9 cellular contexts compared by ENCODE assay signal in genomic region chr12:57340104-57340503, GRCh38.
DNase-seq lines count a peak whose midpoint lies in the region; ATAC-seq and TF ChIP-seq lines count a peak whose summit lies in the region.
"Had no signal": no experiment of that assay in that cellular context is flagged by ENCODE, and none has a peak within 500 bp of the region (broad histone marks: within the 10 kb centered on the region; RNA-seq: fewer than 3 reads in every experiment).

No MANE protein-coding gene starts in this region.

- H3K27ac ChIP-seq in lower lobe of right lung (no peak overlapping the region), transverse colon (peak overlapping the region in 1 of 4 donors; percentile 43)
- H3K27ac ChIP-seq: esophagus squamous epithelium had no signal

- TF ChIP-seq POLR2A in transverse colon (IDR thresholded peaks at IDR 0.05), result no peak

- H3K27me3 ChIP-seq in lower lobe of right lung (ENCODE audit: low read depth) (no peaks in the 10 kb centered on the region), transverse colon (no peaks in the 10 kb centered on the region)
- H3K27me3 ChIP-seq: esophagus squamous epithelium had no signal

- H3K9me3 ChIP-seq in lower lobe of right lung (no peaks in the 10 kb centered on the region), transverse colon (no peaks in the 10 kb centered on the region)
- H3K9me3 ChIP-seq: esophagus squamous epithelium had no signal

- no peak for TF ChIP-seq EP300 in transverse colon (IDR thresholded peaks at IDR 0.05; ENCODE audit: low read depth)

- 22 to 41% methylated on average over 3 of the region's 3 CpGs for WGBS in transverse colon (ENCODE audit: low coverage in 1 of 2), 2 donors

- in situ Hi-C loops in transverse colon (cut with MboI; ENCODE audit: low pct_ligation_motif_present in 1 of 4, low pct_unique_long_range_greater_than_20kb in 1 of 4, low sequenced_read_pairs in 3 of 4), result no loop called here

- intact Hi-C loops in lower lobe of right lung (cut with DNase I) (no loop called here), transverse colon (cut with DNase I; ENCODE audit: low total_unique reads) (no loop called here)

- ATAC-seq in lower lobe of right lung (peak; percentile 79 to 82), HG02642 (IDR thresholded peaks at IDR 0.05; ENCODE audit: poor library complexity, unreplicated experiment) (no peak)

- no peak for TF ChIP-seq CTCF in lower lobe of right lung (IDR thresholded peaks at IDR 0.05)
- TF ChIP-seq CTCF in transverse colon (IDR thresholded peaks at IDR 0.05), result no peak

- H3K4me3 ChIP-seq in lower lobe of right lung, result no peak overlapping the region
- no peak overlapping the region for H3K4me3 ChIP-seq in transverse colon
- H3K4me3 ChIP-seq: esophagus squamous epithelium had no signal

- peak; percentile 44 for DNase-seq in SIG-M5 treated with dmso at 0.1 percent for 504 hours (lab: John Stamatoyannopoulos, UW; ENCODE audit: unreplicated experiment)
- DNase-seq in SIG-M5 (lab: John Stamatoyannopoulos, UW), result no peak
- DNase-seq in cerebellum (ENCODE audit: low spot score), result peak; percentile 83
- DNase-seq in lower lobe of right lung, result peak; percentile 60
- peak; percentile 30 for DNase-seq in transverse colon
- no peak for DNase-seq in 8988T
- DNase-seq in NCI-H1048 (lab: John Stamatoyannopoulos, UW), result no peak
- DNase-seq: esophagus squamous epithelium had no signal

- H3K4me1 ChIP-seq in lower lobe of right lung (peaks cover 20% of the 10 kb centered on the region), transverse colon (peaks cover 0 to 11% (median 0%) of the 10 kb centered on the region in 4 donors)

- H3K36me3 ChIP-seq in lower lobe of right lung (peaks cover 5% of the 10 kb centered on the region), transverse colon (no peaks in the 10 kb centered on the region)

Comparison
In these comparisons a context has a peak if more than half of its experiments do, and no peak if none do; other contexts are left out.
1. DNase-seq: peak in SIG-M5 treated with dmso at 0.1 percent for 504 hours (single experiment), cerebellum (single experiment), lower lobe of right lung (single experiment) and transverse colon (single experiment); none in SIG-M5 (single experiment), 8988T (single experiment) and NCI-H1048 (single experiment).